24 cellular contexts compared by ENCODE assay signal in genomic region chr11:124977006-124977405, GRCh38. TPM values are rescaled to one million over a fixed set of nuclear protein-coding genes. Genes with fewer than 3 reads are reported as not detected.
DNase-seq lines count a peak whose midpoint lies in the region; ATAC-seq, FAIRE-seq and TF ChIP-seq lines count a peak whose summit lies in the region.
"Had no signal": no experiment of that assay in that cellular context is flagged by ENCODE, and none has a peak within 500 bp of the region (broad histone marks: within the 10 kb centered on the region; RNA-seq: fewer than 3 reads in every experiment).

No MANE protein-coding gene starts in this region.

- DNase-seq in GM23248 = peak; percentile 4
- peak; percentile 11 for DNase-seq in NCI-H1105 treated with DMSO at 0.1 percent for 48 hours (lab: John Stamatoyannopoulos, UW)
- peak; percentile 11 for DNase-seq in endothelial cell of umbilical vein (ENCODE audit: low read depth, low spot score)
- peak; percentile 2 for DNase-seq in iris pigment epithelial cell (ENCODE audit: low read depth)
- no peak for DNase-seq in PC-3
- DNase-seq in BE2C = no peak
- DNase-seq: ACHN; Caco-2; CD4-positive, alpha-beta memory T cell; DMS 273 treated with DMSO at 0.1 percent for 48 hours; GOT3; HCEC 1CT; KBM-7; MM.1S; NCI-H1048; NCI-H146; NCI-H2029 treated with DMSO at 0.1 percent for 48 hours; NCI-H510A had no signal

- in situ Hi-C loops in GM23248 (cut with MboI) = loop anchor here (10.0 kb wide), 1 partner anchor 168 kb away; no protein-coding TSS in a partner anchor

- H3F3A ChIP-seq in GM23248 (ENCODE audit: insufficient read depth) (no peaks in the 10 kb centered on the region), PC-3 (ENCODE audit: low read length, unreplicated experiment) (no peaks in the 10 kb centered on the region)

- intact Hi-C loops in endothelial cell of umbilical vein (cut with micrococcal nuclease) (no loop called here), PC-3 (cut with micrococcal nuclease) (no loop called here)

- no peaks in the 10 kb centered on the region for H3K79me2 ChIP-seq in GM23248 (ENCODE audit: insufficient read depth)
- H3K79me2 ChIP-seq in endothelial cell of umbilical vein (ENCODE audit: control insufficient read depth, insufficient read depth, low read length) = no peaks in the 10 kb centered on the region
- H3K79me2 ChIP-seq in PC-3 (ENCODE audit: low read length) = no peaks in the 10 kb centered on the region

- FAIRE-seq in endothelial cell of umbilical vein (lab: Jason Lieb, UNC) = no peak
- FAIRE-seq: GM12891, RCC 7860 had no signal

- H3K9me3 ChIP-seq in GM23248 (ENCODE audit: low read depth) (no peaks in the 10 kb centered on the region), endothelial cell of umbilical vein (replicated peaks; ENCODE audit: control insufficient read depth, insufficient read depth, low read length) (no peaks in the 10 kb centered on the region), PC-3 (ENCODE audit: low read length) (no peaks in the 10 kb centered on the region), BE2C (no peaks in the 10 kb centered on the region)

- H4K20me1 ChIP-seq in GM23248 (ENCODE audit: insufficient read depth) (no peaks in the 10 kb centered on the region), endothelial cell of umbilical vein (replicated peaks; ENCODE audit: control insufficient read depth, extremely low read depth, insufficient read depth, low read length) (no peaks in the 10 kb centered on the region), PC-3 (ENCODE audit: low read length) (no peaks in the 10 kb centered on the region)
- H4K20me1 ChIP-seq: BLaER1 treated with 17β-estradiol and CSF1 and Interleukin-3, amounts not matched to agents 10 nM and 100 nM had no signal

- H3K9ac ChIP-seq in GM23248 (no peak overlapping the region), endothelial cell of umbilical vein (replicated peaks; ENCODE audit: extremely low read depth, insufficient read depth, low read length) (no peak overlapping the region), PC-3 (ENCODE audit: low read length) (no peak overlapping the region)
- H3K9ac ChIP-seq: BLaER1 treated with 17β-estradiol and CSF1 and Interleukin-3, amounts not matched to agents 10 nM and 100 nM had no signal

- H3K36me3 ChIP-seq in GM23248 (ENCODE audit: low read depth) = no peaks in the 10 kb centered on the region
- no peaks in the 10 kb centered on the region for H3K36me3 ChIP-seq in endothelial cell of umbilical vein (ENCODE audit: control insufficient read depth in 2 of 2, extremely low read depth in 1 of 2, insufficient read depth in 2 of 2, low read length in 2 of 2)
- H3K36me3 ChIP-seq in PC-3 (ENCODE audit: low read depth, low read length) = peaks cover 8% of the 10 kb centered on the region
- H3K36me3 ChIP-seq in BE2C = no peaks in the 10 kb centered on the region

- H3K9me2 ChIP-seq in GM23248 (ENCODE audit: insufficient read depth) = no peaks in the 10 kb centered on the region
- no peaks in the 10 kb centered on the region for H3K9me2 ChIP-seq in PC-3 (replicated peaks; ENCODE audit: low read length)

- CTCF ChIA-PET in endothelial cell of umbilical vein (lab: Charles Lee) = no interaction called here
- CTCF ChIA-PET in PC-3 (lab: Charles Lee) = no interaction called here

- H3K27ac ChIP-seq in GM23248 (no peak overlapping the region), endothelial cell of umbilical vein (ENCODE audit: insufficient read depth, low read depth, low read length) (no peak overlapping the region), PC-3 (ENCODE audit: low read length) (no peak overlapping the region)
- H3K27ac ChIP-seq: BLaER1 treated with 17β-estradiol and CSF1 and Interleukin-3, amounts not matched to agents 10 nM and 100 nM had no signal

- BruUV-seq in endothelial cell of umbilical vein (replicated peaks; lab: Mats Ljungman, UMichigan) (no TSS peak), PC-3 (replicated peaks; lab: Mats Ljungman, UMichigan) (no TSS peak)

- no peaks in the 10 kb centered on the region for H3K4me1 ChIP-seq in GM23248 (ENCODE audit: insufficient read depth)
- peaks cover 2% of the 10 kb centered on the region for H3K4me1 ChIP-seq in endothelial cell of umbilical vein (ENCODE audit: control insufficient read depth, extremely low read depth, insufficient read depth, low read length)
- H3K4me1 ChIP-seq in PC-3 (ENCODE audit: insufficient read depth, low read length) = peaks cover 6% of the 10 kb centered on the region
- no peaks in the 10 kb centered on the region for H3K4me1 ChIP-seq in BE2C
- H3K4me1 ChIP-seq: BLaER1 treated with 17β-estradiol and CSF1 and Interleukin-3, amounts not matched to agents 10 nM and 100 nM; Caco-2 had no signal

- no peak for TF ChIP-seq CTCF in endothelial cell of umbilical vein (IDR thresholded peaks at IDR 0.05; ENCODE audit: extremely low read depth in 1 of 2, insufficient read depth in 1 of 2, low read depth in 1 of 2, low read length in 2 of 2)
- TF ChIP-seq CTCF in PC-3 (conservative IDR thresholded peaks at IDR 0.05; ENCODE audit: low read depth, low read length) = no peak
- no peak for TF ChIP-seq CTCF in BE2C (IDR thresholded peaks at IDR 0.05; ENCODE audit: low read depth, low read length)

- 72 to 77% methylated on average over 2 of the region's 2 CpGs for WGBS in GM23248 (ENCODE audit: low coverage in 1 of 2, low lambda C conversion rate in 2 of 2, missing lambda C conversion rate in 2 of 2), 2 experiments

- H3K4me2 ChIP-seq in GM23248 (ENCODE audit: unreplicated experiment) (no peak overlapping the region), endothelial cell of umbilical vein (ENCODE audit: insufficient read depth, low read length) (no peak overlapping the region), PC-3 (ENCODE audit: low read length) (no peak overlapping the region)
- H3K4me2 ChIP-seq: BLaER1 treated with 17β-estradiol and CSF1 and Interleukin-3, amounts not matched to agents 10 nM and 100 nM had no signal

- POLR2A ChIA-PET in endothelial cell of umbilical vein (lab: Charles Lee) = no interaction called here
- POLR2A ChIA-PET in PC-3 (lab: Charles Lee; ENCODE audit: unreplicated experiment) = no interaction called here

- ATAC-seq in GM19395 (IDR thresholded peaks at IDR 0.05; ENCODE audit: unreplicated experiment) = no peak
- ATAC-seq in PC-3 = no peak

- peaks cover 2% of the 10 kb centered on the region for H3K9me1 ChIP-seq in endothelial cell of umbilical vein (replicated peaks; ENCODE audit: control insufficient read depth, extremely low read depth, insufficient read depth, low read length)

- dilution Hi-C loops in endothelial cell of umbilical vein (cut with MboI; ENCODE audit: extremely low pct_ligation_motif_present, low sequenced_read_pairs) = no loop called here

- H3K27me3 ChIP-seq in GM23248 (replicated peaks; ENCODE audit: insufficient read depth) = no peaks in the 10 kb centered on the region
- no peaks in the 10 kb centered on the region for H3K27me3 ChIP-seq in endothelial cell of umbilical vein (ENCODE audit: control insufficient read depth in 2 of 2, insufficient read depth in 2 of 2, low read length in 2 of 2)
- H3K27me3 ChIP-seq in PC-3 (ENCODE audit: low read length) = no peaks in the 10 kb centered on the region
- H3K27me3 ChIP-seq in BE2C = no peaks in the 10 kb centered on the region
- H3K27me3 ChIP-seq: BLaER1 treated with 17β-estradiol and CSF1 and Interleukin-3, amounts not matched to agents 10 nM and 100 nM had no signal

- no peak for TF ChIP-seq POLR2A in endothelial cell of umbilical vein (IDR thresholded peaks at IDR 0.05; ENCODE audit: low read depth, low read length)

- H3K4me3 ChIP-seq in GM23248 = no peak overlapping the region
- H3K4me3 ChIP-seq in endothelial cell of umbilical vein (replicated peaks in 1 of 3; ENCODE audit: insufficient read depth in 1 of 3, low read depth in 1 of 3, low read length in 3 of 3) = no peak overlapping the region
- H3K4me3 ChIP-seq in PC-3 (ENCODE audit: low read length) = no peak overlapping the region
- H3K4me3 ChIP-seq in BE2C (ENCODE audit: low read depth, low read length) = no peak overlapping the region
- H3K4me3 ChIP-seq: BLaER1 treated with 17β-estradiol and CSF1 and Interleukin-3, amounts not matched to agents 10 nM and 100 nM had no signal

- H2AFZ ChIP-seq in GM23248 = no peak overlapping the region
- no peak overlapping the region for H2AFZ ChIP-seq in endothelial cell of umbilical vein (ENCODE audit: low read depth, low read length)
- no peak overlapping the region for H2AFZ ChIP-seq in PC-3 (ENCODE audit: low read length)

RNA-seq across cellular contexts. Expression of gene CCDC15, which starts 23.0 kb away (rescaled TPM):
- total RNA-seq in GM23248 (2014; rRNA removed; shearing (Covaris generic)) = 0.97 and 1.3 TPM in 2 replicates
- polyA plus RNA-seq in GM23248 (2016; fragmentation: Nextera tagmentation; extraction: Ambion mirVana) (1.6 and 1.8 TPM in 2 replicates), endothelial cell of umbilical vein (0.75 and 0.92 TPM in 2 replicates)
- total RNA-seq in endothelial cell of umbilical vein (3.8 and 4.6 TPM in 2 replicates), PC-3 (2014; rRNA removed) (8.6 and 11.4 TPM in 2 replicates)
- polyA plus RNA-seq in endothelial cell of umbilical vein (2011; cell fraction: cytosol; rRNA removed) = 1.3 and 1.5 TPM in 2 replicates
- 2.7 and 4.1 TPM in 2 replicates for polyA plus RNA-seq in endothelial cell of umbilical vein (2011; cell fraction: nucleus; rRNA removed)
- 0.97 and 2.2 TPM in 2 replicates for polyA plus RNA-seq in endothelial cell of umbilical vein (2012)
- 1.7 and 2.4 TPM in 2 replicates for polyA minus RNA-seq in endothelial cell of umbilical vein
- not detected for polyA minus RNA-seq in endothelial cell of umbilical vein (2011; cell fraction: cytosol; rRNA and poly(A)+ RNA removed)
- 6.2 and 10.0 TPM in 2 replicates for polyA minus RNA-seq in endothelial cell of umbilical vein (2011; cell fraction: nucleus; rRNA and poly(A)+ RNA removed)
- 1.1 TPM for polyA plus RNA-seq in BE2C (2012; ENCODE audit: insufficient read depth, insufficient read length, low read depth)

RNA-seq across cellular contexts. Expression of gene HEPACAM, which starts 41.2 kb away (rescaled TPM):
- total RNA-seq in GM23248 (2014; rRNA removed; shearing (Covaris generic)) = not detected in 2 replicates
- polyA plus RNA-seq in GM23248 (2016; fragmentation: Nextera tagmentation; extraction: Ambion mirVana) (not detected in 2 replicates), endothelial cell of umbilical vein (0.03 TPM in 1 of 2 replicates, not detected in the other)
- total RNA-seq in endothelial cell of umbilical vein (not detected in 2 replicates), PC-3 (2014; rRNA removed) (0.11 TPM in 1 of 2 replicates, not detected in the other)
- 0.01 TPM in 2 replicates for polyA plus RNA-seq in endothelial cell of umbilical vein (2011; cell fraction: cytosol; rRNA removed)
- polyA plus RNA-seq in endothelial cell of umbilical vein (2011; cell fraction: nucleus; rRNA removed) = 0.08 and 0.09 TPM in 2 replicates
- polyA plus RNA-seq in endothelial cell of umbilical vein (2012) = not detected in 2 replicates
- 0.12 TPM in 1 of 2 replicates, not detected in the other for polyA minus RNA-seq in endothelial cell of umbilical vein
- polyA minus RNA-seq in endothelial cell of umbilical vein (2011; cell fraction: cytosol; rRNA and poly(A)+ RNA removed) = not detected
- polyA minus RNA-seq in endothelial cell of umbilical vein (2011; cell fraction: nucleus; rRNA and poly(A)+ RNA removed) = not detected in 2 replicates
- not detected for polyA plus RNA-seq in BE2C (2012; ENCODE audit: insufficient read depth, insufficient read length, low read depth)
- total RNA-seq: CD4-positive, alpha-beta memory T cell; G401; SK-MEL-5 had no signal
- polyA plus RNA-seq: CD4-positive, alpha-beta memory T cell had no signal

RNA-seq across cellular contexts. Expression of gene HEPN1, which starts 58.0 kb away (rescaled TPM):
- not detected in 2 replicates for total RNA-seq in GM23248 (2014; rRNA removed; shearing (Covaris generic))
- polyA plus RNA-seq in GM23248 (2016; fragmentation: Nextera tagmentation; extraction: Ambion mirVana) = not detected in 2 replicates
- total RNA-seq in endothelial cell of umbilical vein = not detected in 2 replicates
- polyA plus RNA-seq in endothelial cell of umbilical vein = not detected in 2 replicates
- not detected in 2 replicates for polyA plus RNA-seq in endothelial cell of umbilical vein (2011; cell fraction: cytosol; rRNA removed)
- polyA plus RNA-seq in endothelial cell of umbilical vein (2011; cell fraction: nucleus; rRNA removed) = not detected in 2 replicates
- polyA plus RNA-seq in endothelial cell of umbilical vein (2012) = not detected in 2 replicates
- polyA minus RNA-seq in endothelial cell of umbilical vein = not detected in 2 replicates
- not detected for polyA minus RNA-seq in endothelial cell of umbilical vein (2011; cell fraction: cytosol; rRNA and poly(A)+ RNA removed)
- polyA minus RNA-seq in endothelial cell of umbilical vein (2011; cell fraction: nucleus; rRNA and poly(A)+ RNA removed) = not detected in 2 replicates
- total RNA-seq in PC-3 (2014; rRNA removed) = not detected in 2 replicates
- not detected for polyA plus RNA-seq in BE2C (2012; ENCODE audit: insufficient read depth, insufficient read length, low read depth)
- total RNA-seq: Caco-2; CD4-positive, alpha-beta memory T cell; G401; SK-MEL-5 had no signal
- polyA plus RNA-seq: CD4-positive, alpha-beta memory T cell had no signal

Comparison
In these comparisons a context has a peak if more than half of its experiments do, and no peak if none do; other contexts are left out.
1. DNase-seq: peak in GM23248 (single experiment), NCI-H1105 treated with DMSO at 0.1 percent for 48 hours (single experiment), endothelial cell of umbilical vein (single experiment) and iris pigment epithelial cell (single experiment); none in PC-3 (single experiment) and BE2C (single experiment).